In genomic region chr12:20220339-20220738, GRCh38 we compare ENCODE assay signal across 7 cellular contexts.
DNase-seq lines count a peak whose midpoint lies in the region; ATAC-seq and TF ChIP-seq lines count a peak whose summit lies in the region.

No MANE protein-coding gene starts in this region.

- TF ChIP-seq CTCF in GM20000 (IDR thresholded peaks at IDR 0.05; ENCODE audit: extremely low read depth, missing control alignments) (no peak), epithelial cell of proximal tubule (conservative IDR thresholded peaks at IDR 0.05; ENCODE audit: low read depth, low read length) (peak; percentile 64)

- peak; percentile 16 for DNase-seq in GM20000 (ENCODE audit: low spot score)
- DNase-seq in NCI-H446 (lab: John Stamatoyannopoulos, UW) = peak; percentile 41 to 77
- DNase-seq in epithelial cell of proximal tubule (ENCODE audit: low read depth) = peak; percentile 16
- DNase-seq in sciatic nerve (ENCODE audit: low spot score) = no peak

- ATAC-seq in sciatic nerve (peak; percentile 61), HG03045 (IDR thresholded peaks at IDR 0.05; ENCODE audit: unreplicated experiment) (no peak), HG02678 (IDR thresholded peaks at IDR 0.05; ENCODE audit: unreplicated experiment) (no peak), GM18498 (IDR thresholded peaks at IDR 0.05; ENCODE audit: unreplicated experiment) (no peak)

- no peak overlapping the region for H3K4me3 ChIP-seq in epithelial cell of proximal tubule (ENCODE audit: low read depth, low read length)

- intact Hi-C loops in sciatic nerve (cut with DNase I) = no loop called here
